ENCODE assay signal across 9 cellular contexts in genomic region chr15:67783303-67783702, GRCh38. TPM values are rescaled to one million over a fixed set of nuclear protein-coding genes. Genes with fewer than 3 reads are reported as not detected.
A peak's percentile ranks its signal among the peaks of the same experiment; 100 is the strongest.
DNase-seq lines count a peak whose midpoint lies in the region; ATAC-seq and TF ChIP-seq lines count a peak whose summit lies in the region.
"Had no signal": no experiment of that assay in that cellular context is flagged by ENCODE, and none has a peak within 500 bp of the region (broad histone marks: within the 10 kb centered on the region; RNA-seq: fewer than 3 reads in every experiment).

No MANE protein-coding gene starts in this region.

- CTCF ChIA-PET in activated CD8-positive, alpha-beta T cell treated with anti-CD3 and anti-CD28 coated beads, Interleukin-2, amount 10 ng/mL, durations not matched to agents 7 days and 5 days (lab: Charles Lee) = interaction anchor here (0.5 to 3.8 kb wide), 15 partner anchors 11 to 337 kb away, joined by 3 to 25 read pairs (median 5); no protein-coding TSS in a partner anchor

- TF ChIP-seq CTCF in tibial nerve (IDR thresholded peaks at IDR 0.05) = no peak

- H3K27ac Mint-ChIP-seq in activated CD8-positive, alpha-beta T cell treated with anti-CD3 and anti-CD28 coated beads, Interleukin-2, amount 10 ng/mL, durations not matched to agents 7 days and 5 days = peak overlapping the region; percentile 72

- ATAC-seq in activated CD8-positive, alpha-beta T cell treated with anti-CD3 and anti-CD28 coated beads, Interleukin-2, amount 10 ng/mL, durations not matched to agents 7 days and 5 days = peak; percentile 94
- no peak for ATAC-seq in GM18502 (IDR thresholded peaks at IDR 0.05; ENCODE audit: poor library complexity, unreplicated experiment)

- POLR2A ChIA-PET in activated CD8-positive, alpha-beta T cell treated with anti-CD3 and anti-CD28 coated beads, Interleukin-2, amount 10 ng/mL, durations not matched to agents 7 days and 5 days (lab: Charles Lee) = no interaction called here

- no peaks in the 10 kb centered on the region for H3K27me3 Mint-ChIP-seq in activated CD8-positive, alpha-beta T cell treated with anti-CD3 and anti-CD28 coated beads, Interleukin-2, amount 10 ng/mL, durations not matched to agents 7 days and 5 days (ENCODE audit: low read depth)

- no peaks in the 10 kb centered on the region for H3K36me3 Mint-ChIP-seq in activated CD8-positive, alpha-beta T cell treated with anti-CD3 and anti-CD28 coated beads, Interleukin-2, amount 10 ng/mL, durations not matched to agents 7 days and 5 days (ENCODE audit: low read depth)

- no peaks in the 10 kb centered on the region for H3K9me3 Mint-ChIP-seq in activated CD8-positive, alpha-beta T cell treated with anti-CD3 and anti-CD28 coated beads, Interleukin-2, amount 10 ng/mL, durations not matched to agents 7 days and 5 days (ENCODE audit: insufficient read depth)

- WGBS in tibial nerve, 2 donors = 85 to 90% methylated on average over 7 of the region's 7 CpGs

- peaks cover 34% of the 10 kb centered on the region for H3K4me1 Mint-ChIP-seq in activated CD8-positive, alpha-beta T cell treated with anti-CD3 and anti-CD28 coated beads, Interleukin-2, amount 10 ng/mL, durations not matched to agents 7 days and 5 days (ENCODE audit: low read depth)

- TF ChIP-seq POLR2A in tibial nerve (IDR thresholded peaks at IDR 0.05) = no peak

- H3K4me1 ChIP-seq in tibial nerve = no peaks in the 10 kb centered on the region
- H3K4me1 ChIP-seq: SJSA1 had no signal

- peaks cover 0 to 34% (median 0%) of the 10 kb centered on the region in 3 donors for H3K36me3 ChIP-seq in tibial nerve
- H3K36me3 ChIP-seq: SJSA1 had no signal

- no peak for TF ChIP-seq EP300 in tibial nerve (IDR thresholded peaks at IDR 0.05)

- H3K27ac ChIP-seq in tibial nerve = no peak overlapping the region
- H3K27ac ChIP-seq: SJSA1 had no signal

- H3K27me3 ChIP-seq in tibial nerve = no peaks in the 10 kb centered on the region
- H3K27me3 ChIP-seq: SJSA1 had no signal

- H3K4me3 Mint-ChIP-seq in activated CD8-positive, alpha-beta T cell treated with anti-CD3 and anti-CD28 coated beads, Interleukin-2, amount 10 ng/mL, durations not matched to agents 7 days and 5 days = peak overlapping the region; percentile 9

- no peak overlapping the region for H3K4me3 ChIP-seq in tibial nerve
- H3K4me3 ChIP-seq: SJSA1 had no signal

- H3K9me3 ChIP-seq in tibial nerve = no peaks in the 10 kb centered on the region
- H3K9me3 ChIP-seq: SJSA1 had no signal

- DNase-seq in DMS53 (lab: John Stamatoyannopoulos, UW) (peak; percentile 9), DMS53 treated with DMSO at 0.1 percent for 48 hours (lab: John Stamatoyannopoulos, UW; ENCODE audit: unreplicated experiment) (no peak), KG1 (lab: John Stamatoyannopoulos, UW) (peak; percentile 3), NCI-H2107 (lab: John Stamatoyannopoulos, UW) (no peak), tibial nerve (ENCODE audit: low spot score in 2 of 2) (no peak)
- peak; percentile 83 for DNase-seq in activated CD8-positive, alpha-beta T cell treated with anti-CD3 and anti-CD28 coated beads, Interleukin-2, amount 10 ng/mL, durations not matched to agents 7 days and 5 days
- DNase-seq in stimulated activated CD4-positive, alpha-beta T cell treated with anti-CD3 and anti-CD28 coated beads, Interleukin-4, amount 100 ng/mL, for 1 hour = peak; percentile 21

RNA-seq across cellular contexts. Expression of gene SKOR1, which starts 42.0 kb away (rescaled TPM):
- total RNA-seq in activated CD8-positive, alpha-beta T cell treated with anti-CD3 and anti-CD28 coated beads, Interleukin-2, amount 10 ng/mL, durations not matched to agents 7 days and 5 days = under 1 TPM; 0.21 to 0.32 TPM
- 1 to 10 TPM in 1 of 4 donors, under 1 TPM in 3; 0.42 to 1.5 (median 0.82) TPM for total RNA-seq in tibial nerve
- total RNA-seq: SJSA1 had no signal

RNA-seq across cellular contexts. Expression of gene RNU6-1, which starts 56.5 kb away (rescaled TPM):
- not detected for total RNA-seq in activated CD8-positive, alpha-beta T cell treated with anti-CD3 and anti-CD28 coated beads, Interleukin-2, amount 10 ng/mL, durations not matched to agents 7 days and 5 days
- total RNA-seq in tibial nerve = not detected
- total RNA-seq: SJSA1 had no signal

Comparison
In these comparisons a context has a peak if more than half of its experiments do, and no peak if none do; other contexts are left out.
1. DNase-seq: peak in DMS53 (single experiment), KG1 (single experiment), activated CD8-positive, alpha-beta T cell treated with anti-CD3 and anti-CD28 coated beads, Interleukin-2, amount 10 ng/mL, durations not matched to agents 7 days and 5 days (single experiment) and stimulated activated CD4-positive, alpha-beta T cell treated with anti-CD3 and anti-CD28 coated beads, Interleukin-4, amount 100 ng/mL, for 1 hour (single experiment); none in DMS53 treated with DMSO at 0.1 percent for 48 hours (single experiment), NCI-H2107 (single experiment) and tibial nerve (0 of 2).